ENCODE assay signal across 1 cellular context in genomic region chr1:161132410-161133219, GRCh38.
TF ChIP-seq lines count a peak whose summit lies in the region.

TSS of gene DEDD (minus strand) at chr1:161132667. CDS start at chr1:161124462, 8,205 bp downstream.

TF ChIP-seq in WTC11, 78 proteins besides CTCF, POLR2A, EP300 and RAD21 (continued from another document):
- TF ChIP-seq ARID4B (CRISPR knock-in tag; IDR thresholded peaks at IDR 0.05; ENCODE audit: borderline replicate concordance) = no peak
